ENCODE assay signal across 10 cellular contexts in the genomic region with DNA sequence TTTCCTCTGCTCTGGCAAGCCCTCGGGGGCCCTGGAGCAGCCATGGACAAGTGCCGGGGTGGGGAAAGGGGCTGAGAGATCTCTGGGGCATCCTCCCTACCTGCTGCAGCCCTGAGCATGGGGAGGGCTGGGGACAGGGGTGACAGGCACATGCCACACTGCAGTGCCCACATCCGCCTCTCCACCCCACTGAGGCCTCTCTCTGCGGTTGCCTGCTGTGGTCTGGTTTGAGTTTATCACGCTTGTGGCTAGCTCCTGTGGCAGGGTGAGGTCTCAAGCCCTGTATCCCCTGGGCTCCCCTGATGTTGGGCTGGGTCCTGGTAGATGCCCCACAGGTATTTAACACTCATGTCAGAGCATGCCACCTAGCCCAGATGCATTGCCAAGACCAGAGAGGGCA. TPM values are rescaled to one million over a fixed set of nuclear protein-coding genes. Genes with fewer than 3 reads are reported as not detected.
A peak's percentile ranks its signal among the peaks of the same experiment; 100 is the strongest.
DNase-seq lines count a peak whose midpoint lies in the region; TF ChIP-seq lines count a peak whose summit lies in the region.
"Had no signal": no experiment of that assay in that cellular context is flagged by ENCODE, and none has a peak within 500 bp of the region (broad histone marks: within the 10 kb centered on the region; RNA-seq: fewer than 3 reads in every experiment).

No MANE protein-coding gene starts in this region.

- no peak overlapping the region for H2AK5ac ChIP-seq in mesenchymal stem cell (ENCODE audit: low read length, severe bottlenecking)

- H2BK15ac ChIP-seq in mesenchymal stem cell (ENCODE audit: low read depth, poor library complexity, severe bottlenecking): peak overlapping the region; percentile 8

- H2AFZ ChIP-seq in mesenchymal stem cell (ENCODE audit: low read depth, low read length): no peak overlapping the region

- POLR2A ChIA-PET in activated CD4-positive, alpha-beta memory T cell treated with anti-CD3 and anti-CD28 coated beads, Interleukin-2, amount 10 ng/mL, durations not matched to agents 7 days and 5 days (lab: Charles Lee): interaction anchor here (0.8 to 4.7 kb wide), 10 partner anchors 10 to 69 kb away, joined by 3 to 22 read pairs (median 6); a partner anchor contains a TSS

- DNase-seq in KBM-7 (peak; percentile 59), mesenchymal stem cell (no peak), stomach (peak; percentile 31), 8988T (no peak), vagina (ENCODE audit: extremely low spot score in 2 of 2) (no peak), HK-2 (ENCODE audit: unreplicated experiment) (no peak)
- peak; percentile 93 for DNase-seq in activated CD4-positive, alpha-beta memory T cell treated with anti-CD3 and anti-CD28 coated beads, Interleukin-2, amount 10 ng/mL, durations not matched to agents 7 days and 5 days
- DNase-seq: midbrain, NCI-H1105 had no signal

- WGBS in mesenchymal stem cell: 92% methylated on average over 4 of the region's 5 CpGs
- WGBS in stomach, 5 donors: 61 to 78% (median 64%) methylated on average over 3 to 5 of the region's 5 CpGs

- no peak overlapping the region for H3K18ac ChIP-seq in mesenchymal stem cell (ENCODE audit: low read depth in 1 of 2, low read length in 2 of 2)

- no peak overlapping the region for H3K23ac ChIP-seq in mesenchymal stem cell (ENCODE audit: low read length in 2 of 2)

- peak overlapping the region; percentile 47 for H3K27ac Mint-ChIP-seq in activated CD4-positive, alpha-beta memory T cell treated with anti-CD3 and anti-CD28 coated beads, Interleukin-2, amount 10 ng/mL, durations not matched to agents 7 days and 5 days

- no peaks in the 10 kb centered on the region for H3K9me3 Mint-ChIP-seq in activated CD4-positive, alpha-beta memory T cell treated with anti-CD3 and anti-CD28 coated beads, Interleukin-2, amount 10 ng/mL, durations not matched to agents 7 days and 5 days

- H3K4me1 Mint-ChIP-seq in activated CD4-positive, alpha-beta memory T cell treated with anti-CD3 and anti-CD28 coated beads, Interleukin-2, amount 10 ng/mL, durations not matched to agents 7 days and 5 days: peaks cover 58% of the 10 kb centered on the region

- H3K36me3 ChIP-seq in mesenchymal stem cell (ENCODE audit: control insufficient read depth in 1 of 2, insufficient read depth in 2 of 2, low read depth in 1 of 2, low read length in 2 of 2) (no peaks in the 10 kb centered on the region), stomach (no peaks in the 10 kb centered on the region), vagina (no peaks in the 10 kb centered on the region)
- H3K36me3 ChIP-seq: cardiac muscle cell had no signal

- no peak for TF ChIP-seq POLR2A in stomach (IDR thresholded peaks at IDR 0.05)
- TF ChIP-seq POLR2A in vagina (IDR thresholded peaks at IDR 0.05): no peak

- peaks cover 46% of the 10 kb centered on the region for H3K27me3 Mint-ChIP-seq in activated CD4-positive, alpha-beta memory T cell treated with anti-CD3 and anti-CD28 coated beads, Interleukin-2, amount 10 ng/mL, durations not matched to agents 7 days and 5 days

- H3K27ac ChIP-seq in mesenchymal stem cell (ENCODE audit: low read length, poor library complexity, severe bottlenecking) (no peak overlapping the region), stomach (no peak overlapping the region), vagina (no peak overlapping the region)
- H3K27ac ChIP-seq: cardiac muscle cell had no signal

- H3K4me3 ChIP-seq in mesenchymal stem cell (ENCODE audit: insufficient read depth in 1 of 2, low read depth in 1 of 2, low read length in 2 of 2): no peak overlapping the region
- no peak overlapping the region for H3K4me3 ChIP-seq in stomach
- H3K4me3 ChIP-seq in vagina: no peak overlapping the region
- H3K4me3 ChIP-seq: cardiac muscle cell had no signal

- H3K79me1 ChIP-seq in mesenchymal stem cell (replicated peaks; ENCODE audit: low read length, poor library complexity, severe bottlenecking): no peaks in the 10 kb centered on the region

- intact Hi-C loops in stomach (cut with DNase I; ENCODE audit: low total_unique reads) (no loop called here), vagina (cut with DNase I) (no loop called here)

- no peaks in the 10 kb centered on the region for H3K36me3 Mint-ChIP-seq in activated CD4-positive, alpha-beta memory T cell treated with anti-CD3 and anti-CD28 coated beads, Interleukin-2, amount 10 ng/mL, durations not matched to agents 7 days and 5 days (ENCODE audit: low read depth)

- peak overlapping the region in 1 of 2 experiments; percentile 35 for H3K14ac ChIP-seq in mesenchymal stem cell (ENCODE audit: low read length in 2 of 2)

- no peak overlapping the region for H2BK5ac ChIP-seq in mesenchymal stem cell (ENCODE audit: low read depth, low read length, poor library complexity, severe bottlenecking)

- TF ChIP-seq CTCF in stomach (IDR thresholded peaks at IDR 0.05): no peak
- TF ChIP-seq CTCF in vagina (IDR thresholded peaks at IDR 0.05): no peak

- H2BK12ac ChIP-seq in mesenchymal stem cell (ENCODE audit: low read length in 2 of 2): no peak overlapping the region

- CTCF ChIA-PET in activated CD4-positive, alpha-beta memory T cell treated with anti-CD3 and anti-CD28 coated beads, Interleukin-2, amount 10 ng/mL, durations not matched to agents 7 days and 5 days (lab: Charles Lee): interaction anchor here (0.8 to 2.6 kb wide), 6 partner anchors 17 to 199 kb away, joined by 3 to 16 read pairs (median 4); no protein-coding TSS in a partner anchor

- no peak overlapping the region for H3K4me2 ChIP-seq in mesenchymal stem cell (ENCODE audit: low read length, poor library complexity, severe bottlenecking)

- in situ Hi-C loops in KBM-7 (cut with MboI; ENCODE audit: low pct_unique_long_range_greater_than_20kb, low sequenced_read_pairs): no loop called here

- no peak overlapping the region for H2BK120ac ChIP-seq in mesenchymal stem cell (ENCODE audit: low read depth, low read length)

- H3K4me3 Mint-ChIP-seq in activated CD4-positive, alpha-beta memory T cell treated with anti-CD3 and anti-CD28 coated beads, Interleukin-2, amount 10 ng/mL, durations not matched to agents 7 days and 5 days: peak overlapping the region; percentile 10

- no peak overlapping the region for H4K8ac ChIP-seq in mesenchymal stem cell (ENCODE audit: low read length)

- H3K4ac ChIP-seq in mesenchymal stem cell (ENCODE audit: low read depth in 1 of 2, low read length in 2 of 2): no peak overlapping the region

- no peak overlapping the region for H4K91ac ChIP-seq in mesenchymal stem cell (ENCODE audit: low read length)

- H3K27me3 ChIP-seq in mesenchymal stem cell (ENCODE audit: control insufficient read depth in 1 of 2, insufficient read depth in 1 of 2, low read length in 2 of 2) (peaks cover 36 to 39% of the 10 kb centered on the region in 2 experiments), stomach (peaks cover 0 to 90% (median 14%) of the 10 kb centered on the region in 3 donors), vagina (no peaks in the 10 kb centered on the region)
- H3K27me3 ChIP-seq: cardiac muscle cell had no signal

- H3K9me3 ChIP-seq in mesenchymal stem cell (ENCODE audit: control insufficient read depth, low read length) (no peaks in the 10 kb centered on the region), stomach (no peaks in the 10 kb centered on the region), vagina (no peaks in the 10 kb centered on the region)

- TF ChIP-seq EP300 in stomach (IDR thresholded peaks at IDR 0.05): no peak

- H3K4me1 ChIP-seq in mesenchymal stem cell (ENCODE audit: control insufficient read depth, insufficient read depth, low read depth, low read length) (peaks cover 26% of the 10 kb centered on the region), stomach (peaks cover 0 to 20% (median 11%) of the 10 kb centered on the region in 4 donors), vagina (peaks cover 22% of the 10 kb centered on the region)

- H3K9ac ChIP-seq in mesenchymal stem cell (ENCODE audit: low read length): no peak overlapping the region

RNA-seq across cellular contexts. Expression of a gene that starts 52.9 kb away (rescaled TPM):
- total RNA-seq in activated CD4-positive, alpha-beta memory T cell treated with anti-CD3 and anti-CD28 coated beads, Interleukin-2, amount 10 ng/mL, durations not matched to agents 7 days and 5 days: not detected
- not detected for polyA plus RNA-seq in mesenchymal stem cell (2013, experiment 1 of 2)
- not detected for polyA plus RNA-seq in mesenchymal stem cell (2013, experiment 2 of 2)
- not detected for total RNA-seq in stomach
- not detected for polyA plus RNA-seq in stomach
- not detected for total RNA-seq in vagina
- total RNA-seq: cardiac muscle cell had no signal

Comparison
In these comparisons a context has a peak if more than half of its experiments do, and no peak if none do; other contexts are left out.
1. DNase-seq: peak in KBM-7 (single experiment), activated CD4-positive, alpha-beta memory T cell treated with anti-CD3 and anti-CD28 coated beads, Interleukin-2, amount 10 ng/mL, durations not matched to agents 7 days and 5 days (single experiment) and stomach (single experiment); none in mesenchymal stem cell (single experiment), 8988T (single experiment), vagina (0 of 2) and HK-2 (single experiment).